Comparison of ENCODE assay signal across 2 cellular contexts in the genomic region with DNA sequence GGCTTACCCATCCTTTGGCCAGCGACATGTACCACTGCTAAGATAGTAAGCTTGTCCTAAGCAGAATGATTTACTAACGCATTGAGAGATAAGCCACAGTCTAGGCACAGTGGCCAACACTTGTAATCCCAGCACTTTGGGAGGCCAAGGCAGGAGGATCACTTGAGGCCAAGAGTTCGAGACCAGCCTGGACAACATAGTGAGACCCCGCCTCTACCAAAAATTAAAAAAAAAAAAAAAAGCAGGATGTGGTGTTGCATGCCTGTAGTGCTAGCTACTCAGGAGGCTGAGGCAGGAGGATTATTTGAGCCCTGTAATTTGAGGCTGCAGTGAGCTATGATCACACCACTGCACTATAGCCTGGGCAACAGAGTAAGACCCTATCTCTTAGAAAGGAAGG.
A peak's percentile ranks its signal among the peaks of the same experiment; 100 is the strongest.
TF ChIP-seq lines count a peak whose summit lies in the region.

No MANE protein-coding gene starts in this region.

TF ChIP-seq in HepG2, 621 proteins besides CTCF, POLR2A, EP300 and RAD21:
- TF ChIP-seq ZNF615 (CRISPR knock-in tag; IDR thresholded peaks at IDR 0.05; ENCODE audit: borderline replicate concordance) (no peak), ZNF468 (CRISPR knock-in tag; IDR thresholded peaks at IDR 0.05) (no peak), ZNF121 (CRISPR knock-in tag; IDR thresholded peaks at IDR 0.05) (peak; percentile 55; the same call in 1 of the 2 replicates)

TF ChIP-seq in H1, 55 proteins besides CTCF, POLR2A, EP300 and RAD21:
- TF ChIP-seq BRCA1 (IDR thresholded peaks at IDR 0.05; ENCODE audit: low read depth, low read length) (no peak), KDM1A (IDR thresholded peaks at IDR 0.05; ENCODE audit: borderline replicate concordance, low read length) (0 out of 2 replicates have a peak, but pooled peaks have one; percentile 14)
